9 cellular contexts compared by ENCODE assay signal in genomic region chr3:160403028-160403545, GRCh38. TPM values are rescaled to one million over a fixed set of nuclear protein-coding genes. Genes with fewer than 3 reads are reported as not detected.
DNase-seq lines count a peak whose midpoint lies in the region; ATAC-seq and TF ChIP-seq lines count a peak whose summit lies in the region.
"Had no signal": no experiment of that assay in that cellular context is flagged by ENCODE, and none has a peak within 500 bp of the region (broad histone marks: within the 10 kb centered on the region; RNA-seq: fewer than 3 reads in every experiment).

No MANE protein-coding gene starts in this region.

- peak overlapping the region; percentile 95 for H3K4me3 Mint-ChIP-seq in activated CD8-positive, alpha-beta T cell treated with anti-CD3 and anti-CD28 coated beads for 36 hours
- no peak overlapping the region for H3K4me3 Mint-ChIP-seq in Caco-2 (ENCODE audit: unreplicated experiment)

- no peak for TF ChIP-seq POLR2A in right lobe of liver (IDR thresholded peaks at IDR 0.05)

- no peak for ATAC-seq in activated CD8-positive, alpha-beta T cell treated with anti-CD3 and anti-CD28 coated beads for 36 hours
- no peak for ATAC-seq in right lobe of liver

- H3K36me3 ChIP-seq in HEK293 (ENCODE audit: control insufficient read depth in 2 of 2, insufficient read depth in 1 of 2, low read length in 2 of 2) (peaks cover 9 to 65% of the 10 kb centered on the region in 2 experiments; a peak in 2 of 3 replicates), right lobe of liver (peaks cover 0 to 4% (median 0%) of the 10 kb centered on the region in 4 donors), Caco-2 (ENCODE audit: control insufficient read depth, insufficient read depth, low read length) (no peaks in the 10 kb centered on the region)

- H3K27ac Mint-ChIP-seq in activated CD8-positive, alpha-beta T cell treated with anti-CD3 and anti-CD28 coated beads for 36 hours = no peak overlapping the region
- H3K27ac Mint-ChIP-seq in Caco-2 (ENCODE audit: unreplicated experiment) = no peak overlapping the region

- BruUV-seq in Caco-2 (replicated peaks; lab: Mats Ljungman, UMichigan) = no TSS peak

- in situ Hi-C loops in KBM-7 (cut with MboI; ENCODE audit: low pct_unique_long_range_greater_than_20kb, low sequenced_read_pairs) = no loop called here

- H3K9me3 ChIP-seq in HEK293 (ENCODE audit: control insufficient read depth, insufficient read depth, low read depth, low read length) = no peaks in the 10 kb centered on the region
- H3K9me3 ChIP-seq in right lobe of liver = no peaks in the 10 kb centered on the region
- no peaks in the 10 kb centered on the region for H3K9me3 ChIP-seq in Caco-2

- CTCF ChIA-PET in HEK293 (lab: Yijun Ruan, JAX) = interaction anchor here (0.5 to 2.5 kb wide), 4 partner anchors 11 to 581 kb away, joined by 3 to 12 read pairs (median 4); no protein-coding TSS in a partner anchor
- CTCF ChIA-PET in activated CD8-positive, alpha-beta T cell treated with anti-CD3 and anti-CD28 coated beads for 36 hours (lab: Charles Lee) = interaction anchor here (1.5 kb wide), 1 partner anchor 11 kb away, joined by 8 read pairs; no protein-coding TSS in a partner anchor
- CTCF ChIA-PET in Caco-2 (lab: Charles Lee) = no interaction called here

- POLR2A ChIA-PET in HEK293 (lab: Yijun Ruan, JAX) (interaction anchor here (0.7 to 0.9 kb wide), 2 partner anchors 46 to 566 kb away, joined by 3 read pairs; partner anchors contain the start of gene TRIM59), Caco-2 (lab: Charles Lee) (interaction anchor here (0.7 kb wide), 1 partner anchor 156 kb away, joined by 3 read pairs; no protein-coding TSS in a partner anchor)
- POLR2A ChIA-PET in activated CD8-positive, alpha-beta T cell treated with anti-CD3 and anti-CD28 coated beads for 36 hours (lab: Charles Lee) = interaction anchor here (1.0 to 2.1 kb wide), 2 partner anchors 12 to 46 kb away, joined by 3 to 7 read pairs; partner anchors contain the start of gene TRIM59

- 38% methylated on average over 2 of the region's 2 CpGs for WGBS in right lobe of liver (ENCODE audit: insufficient coverage, low coverage, low lambda C conversion rate, missing lambda C conversion rate)

- H3K4me1 ChIP-seq in HEK293 (ENCODE audit: control insufficient read depth, insufficient read depth, low read length) = no peaks in the 10 kb centered on the region
- H3K4me1 ChIP-seq in right lobe of liver = peaks cover 0 to 12% (median 0%) of the 10 kb centered on the region in 4 donors
- peaks cover 10% of the 10 kb centered on the region for H3K4me1 ChIP-seq in Caco-2

- no peak for DNase-seq in AG09309 (ENCODE audit: low read depth)
- no peak for DNase-seq in activated CD8-positive, alpha-beta T cell treated with anti-CD3 and anti-CD28 coated beads for 36 hours
- no peak for DNase-seq in right lobe of liver
- no peak for DNase-seq in KBM-7
- DNase-seq in GM19238 (ENCODE audit: insufficient read length, low spot score) = no peak
- DNase-seq in Caco-2 = no peak
- no peak for DNase-seq in stimulated activated CD4-positive, alpha-beta T cell treated with anti-CD3 and anti-CD28 coated beads, Interleukin-1b, Interleukin-23, amount 100 ng/mL, for 48 hours
- DNase-seq: SIG-M5 had no signal

- peaks cover 6% of the 10 kb centered on the region for H3K27me3 Mint-ChIP-seq in activated CD8-positive, alpha-beta T cell treated with anti-CD3 and anti-CD28 coated beads for 36 hours
- no peaks in the 10 kb centered on the region for H3K27me3 Mint-ChIP-seq in Caco-2 (ENCODE audit: insufficient read depth, unreplicated experiment)

- H3K27ac ChIP-seq in HEK293 (ENCODE audit: extremely low read depth, low read depth, low read length) (no peak overlapping the region), right lobe of liver (peak overlapping the region in 2 of 3 donors; percentile 9 to 77)

- no peaks in the 10 kb centered on the region for H3K27me3 ChIP-seq in right lobe of liver
- H3K27me3 ChIP-seq in Caco-2 (replicated peaks; ENCODE audit: control insufficient read depth, insufficient read depth, low read length) = no peaks in the 10 kb centered on the region

- peaks cover 23% of the 10 kb centered on the region for H3K4me1 Mint-ChIP-seq in activated CD8-positive, alpha-beta T cell treated with anti-CD3 and anti-CD28 coated beads for 36 hours (ENCODE audit: low read depth)
- H3K4me1 Mint-ChIP-seq in Caco-2 (ENCODE audit: low read depth, unreplicated experiment) = no peaks in the 10 kb centered on the region

- H3K4me3 ChIP-seq in AG09309 (ENCODE audit: control insufficient read depth, low read depth, low read length) (peak overlapping the region; percentile 62), HEK293 (ENCODE audit: low read depth, low read length) (peak overlapping the region; percentile 72), right lobe of liver (no peak overlapping the region), Caco-2 (ENCODE audit: low read depth, low read length) (no peak overlapping the region)

- H3K36me3 Mint-ChIP-seq in activated CD8-positive, alpha-beta T cell treated with anti-CD3 and anti-CD28 coated beads for 36 hours (ENCODE audit: low read depth) = peaks cover 56% of the 10 kb centered on the region
- peaks cover 61% of the 10 kb centered on the region for H3K36me3 Mint-ChIP-seq in Caco-2 (ENCODE audit: insufficient read depth, unreplicated experiment)

- H3K9me3 Mint-ChIP-seq in activated CD8-positive, alpha-beta T cell treated with anti-CD3 and anti-CD28 coated beads for 36 hours = no peaks in the 10 kb centered on the region
- H3K9me3 Mint-ChIP-seq in Caco-2 (ENCODE audit: unreplicated experiment) = no peaks in the 10 kb centered on the region

- intact Hi-C loops in activated CD8-positive, alpha-beta T cell treated with anti-CD3 and anti-CD28 coated beads for 36 hours (cut with micrococcal nuclease) = loop anchor here (5.0 kb wide), 1 partner anchor 39 kb away; no protein-coding TSS in a partner anchor
- intact Hi-C loops in right lobe of liver (cut with DNase I) = no loop called here
- intact Hi-C loops in Caco-2 (cut with micrococcal nuclease; ENCODE audit: unreplicated experiment) = no loop called here

- TF ChIP-seq CTCF in AG09309 (IDR thresholded peaks at IDR 0.05; ENCODE audit: control insufficient read depth, insufficient read depth, low read depth, low read length, missing control alignments) (no peak), HEK293 (tag by site-specific recombination; IDR thresholded peaks at IDR 0.05) (no peak), right lobe of liver (IDR thresholded peaks at IDR 0.05) (no peak), Caco-2 (IDR thresholded peaks at IDR 0.05; ENCODE audit: insufficient read depth in 1 of 2, low read depth in 1 of 2, low read length in 1 of 2, severe bottlenecking in 1 of 2, unreplicated experiment in 1 of 2) (no peak)
- TF ChIP-seq CTCF in activated CD8-positive, alpha-beta T cell treated with anti-CD3 and anti-CD28 coated beads for 36 hours (IDR thresholded peaks at IDR 0.05) = no peak

TF ChIP-seq in HEK293, 187 proteins besides CTCF, POLR2A, EP300 and RAD21 (continues in another document):
- TF ChIP-seq, protein P1, sequence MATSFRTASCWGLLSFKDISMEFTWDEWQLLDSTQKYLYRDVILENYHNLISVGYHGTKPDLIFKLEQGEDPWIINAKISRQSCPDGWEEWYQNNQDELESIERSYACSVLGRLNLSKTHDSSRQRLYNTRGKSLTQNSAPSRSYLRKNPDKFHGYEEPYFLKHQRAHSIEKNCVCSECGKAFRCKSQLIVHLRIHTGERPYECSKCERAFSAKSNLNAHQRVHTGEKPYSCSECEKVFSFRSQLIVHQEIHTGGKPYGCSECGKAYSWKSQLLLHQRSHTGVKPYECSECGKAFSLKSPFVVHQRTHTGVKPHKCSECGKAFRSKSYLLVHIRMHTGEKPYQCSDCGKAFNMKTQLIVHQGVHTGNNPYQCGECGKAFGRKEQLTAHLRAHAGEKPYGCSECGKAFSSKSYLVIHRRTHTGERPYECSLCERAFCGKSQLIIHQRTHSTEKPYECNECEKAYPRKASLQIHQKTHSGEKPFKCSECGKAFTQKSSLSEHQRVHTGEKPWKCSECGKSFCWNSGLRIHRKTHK (tag by site-specific recombination; IDR thresholded peaks at IDR 0.05) = no peak
- no peak for TF ChIP-seq ZNF433 (tag by site-specific recombination; IDR thresholded peaks at IDR 0.05; ENCODE audit: low read depth)
- TF ChIP-seq ZSCAN23 (tag by site-specific recombination; IDR thresholded peaks at IDR 0.05) = no peak

RNA-seq across cellular contexts. Expression of gene SMC4, which starts 3.6 kb away (rescaled TPM):
- 100 to 1,000 TPM; 149 to 154 TPM for total RNA-seq in activated CD8-positive, alpha-beta T cell treated with anti-CD3 and anti-CD28 coated beads for 36 hours
- total RNA-seq in right lobe of liver (10 to 100 TPM; 11.3 to 26.7 (median 18.1) TPM), Caco-2 (2022) (133 and 136 TPM in 2 replicates)

RNA-seq across cellular contexts. Expression of gene IFT80, which starts 4.1 kb away (rescaled TPM):
- total RNA-seq in activated CD8-positive, alpha-beta T cell treated with anti-CD3 and anti-CD28 coated beads for 36 hours = 10 to 100 TPM in 1 of 2 experiments, 1 to 10 TPM in 1; 9.2 to 10.4 TPM
- total RNA-seq in right lobe of liver = 10 to 100 TPM in 2 of 6 experiments, 1 to 10 TPM in 4; 6.7 to 13.7 (median 8.5) TPM
- total RNA-seq in Caco-2 (2022) = 19.3 and 24.9 TPM in 2 replicates

RNA-seq across cellular contexts. Expression of gene TRIM59, which starts 46.5 kb away (rescaled TPM):
- 10 to 100 TPM; 27.0 to 27.8 TPM for total RNA-seq in activated CD8-positive, alpha-beta T cell treated with anti-CD3 and anti-CD28 coated beads for 36 hours
- under 1 TPM; 0.07 to 0.56 (median 0.31) TPM for total RNA-seq in right lobe of liver
- 3.8 and 4.5 TPM in 2 replicates for total RNA-seq in Caco-2 (2022)

Comparison
In these comparisons a context has a peak if more than half of its experiments do, and no peak if none do; other contexts are left out.
1. H3K4me3 ChIP-seq: peak in AG09309 (single experiment) and HEK293 (single experiment); none in right lobe of liver (0 of 3) and Caco-2 (single experiment).